ENCODE assay signal across 3 cellular contexts in genomic region chr11:109898592-109898991, GRCh38.
"Had no signal": no experiment of that assay in that cellular context is flagged by ENCODE, and none has a peak within 500 bp of the region (broad histone marks: within the 10 kb centered on the region; RNA-seq: fewer than 3 reads in every experiment).

No MANE protein-coding gene starts in this region.

- H3K4me3 ChIP-seq: GM12878 had no signal

- DNase-seq: GDM1, GF-D8 had no signal

- ATAC-seq: GM12878 had no signal
